Comparison of ENCODE assay signal across 8 cellular contexts in genomic region chr7:108570146-108570755, GRCh38. TPM values are rescaled to one million over a fixed set of nuclear protein-coding genes. Genes with fewer than 3 reads are reported as not detected.
A peak's percentile ranks its signal among the peaks of the same experiment; 100 is the strongest.
DNase-seq lines count a peak whose midpoint lies in the region; ATAC-seq, FAIRE-seq and TF ChIP-seq lines count a peak whose summit lies in the region.

No MANE protein-coding gene starts in this region.

- no peaks in the 10 kb centered on the region for H3K27me3 ChIP-seq in endothelial cell of umbilical vein (ENCODE audit: control insufficient read depth in 2 of 2, insufficient read depth in 2 of 2, low read length in 2 of 2)

- H3K36me3 ChIP-seq in endothelial cell of umbilical vein (ENCODE audit: control insufficient read depth in 2 of 2, extremely low read depth in 1 of 2, insufficient read depth in 2 of 2, low read length in 2 of 2) = peaks cover 3 to 5% of the 10 kb centered on the region in 2 experiments

- H3K4me3 Mint-ChIP-seq in activated CD8-positive, alpha-beta T cell treated with anti-CD3 and anti-CD28 coated beads for 36 hours = peak overlapping the region; percentile 99
- H3K4me3 Mint-ChIP-seq in stimulated activated effector memory CD8-positive, alpha-beta T cell treated with anti-CD3 and anti-CD28 coated beads, Interleukin-12 subunit alpha, Interleukin-12 subunit beta, amount 100 ng/mL, for 72 hours = peak overlapping the region; percentile 95

- peak overlapping the region; percentile 94 for H3K4me2 ChIP-seq in endothelial cell of umbilical vein (ENCODE audit: insufficient read depth, low read length)

- H3K9me1 ChIP-seq in endothelial cell of umbilical vein (replicated peaks; ENCODE audit: control insufficient read depth, extremely low read depth, insufficient read depth, low read length) = no peaks in the 10 kb centered on the region

- H3K9me3 ChIP-seq in endothelial cell of umbilical vein (replicated peaks; ENCODE audit: control insufficient read depth, insufficient read depth, low read length) = no peaks in the 10 kb centered on the region

- POLR2A ChIA-PET in activated CD8-positive, alpha-beta T cell treated with anti-CD3 and anti-CD28 coated beads for 36 hours (lab: Charles Lee) = interaction anchor here (0.7 to 2.4 kb wide), 9 partner anchors 22 to 741 kb away, joined by 3 to 17 read pairs (median 3); partner anchors contain the start of gene PNPLA8
- POLR2A ChIA-PET in endothelial cell of umbilical vein (lab: Charles Lee) = interaction anchor here (1.7 kb wide), 1 partner anchor 45 kb away, joined by 9 read pairs; the partner anchor contains the start of gene PNPLA8

- peak overlapping the region; percentile 91 for H3K9ac ChIP-seq in endothelial cell of umbilical vein (replicated peaks; ENCODE audit: extremely low read depth, insufficient read depth, low read length)

- no peak for DNase-seq in GM18507 (ENCODE audit: extremely low spot score, insufficient read length, low read depth)
- peak; percentile 26 for DNase-seq in NCI-H345 treated with DMSO at 0.1 percent for 48 hours (lab: John Stamatoyannopoulos, UW; ENCODE audit: unreplicated experiment)
- DNase-seq in activated CD8-positive, alpha-beta T cell treated with anti-CD3 and anti-CD28 coated beads for 36 hours = peak; percentile 64
- DNase-seq in endothelial cell of umbilical vein (ENCODE audit: low read depth, low spot score) = peak; percentile 69
- DNase-seq in mucosa of gallbladder (ENCODE audit: low spot score) = peak; percentile 38
- peak; percentile 24 to 77 for DNase-seq in stimulated activated effector memory CD8-positive, alpha-beta T cell treated with anti-CD3 and anti-CD28 coated beads, Interleukin-12 subunit alpha, Interleukin-12 subunit beta, amount 100 ng/mL, for 72 hours (ENCODE audit: low spot score in 2 of 2)

- intact Hi-C loops in activated CD8-positive, alpha-beta T cell treated with anti-CD3 and anti-CD28 coated beads for 36 hours (cut with micrococcal nuclease) = no loop called here
- intact Hi-C loops in endothelial cell of umbilical vein (cut with micrococcal nuclease) = no loop called here

- peak overlapping the region; percentile 99 for H3K27ac Mint-ChIP-seq in activated CD8-positive, alpha-beta T cell treated with anti-CD3 and anti-CD28 coated beads for 36 hours
- peak overlapping the region; percentile 100 for H3K27ac Mint-ChIP-seq in stimulated activated effector memory CD8-positive, alpha-beta T cell treated with anti-CD3 and anti-CD28 coated beads, Interleukin-12 subunit alpha, Interleukin-12 subunit beta, amount 100 ng/mL, for 72 hours

- TF ChIP-seq POLR2A in endothelial cell of umbilical vein (IDR thresholded peaks at IDR 0.05; ENCODE audit: low read depth, low read length) = no peak

- peaks cover 37% of the 10 kb centered on the region for H3K4me1 ChIP-seq in endothelial cell of umbilical vein (ENCODE audit: control insufficient read depth, extremely low read depth, insufficient read depth, low read length)

- CTCF ChIA-PET in activated CD8-positive, alpha-beta T cell treated with anti-CD3 and anti-CD28 coated beads for 36 hours (lab: Charles Lee) = interaction anchor here (1.0 to 1.1 kb wide), 2 partner anchors 10 to 44 kb away, joined by 3 to 4 read pairs; partner anchors contain the start of gene PNPLA8
- CTCF ChIA-PET in endothelial cell of umbilical vein (lab: Charles Lee) = no interaction called here

- H3K79me2 ChIP-seq in endothelial cell of umbilical vein (ENCODE audit: control insufficient read depth, insufficient read depth, low read length) = peaks cover 26% of the 10 kb centered on the region

- peak; percentile 72 for FAIRE-seq in GM18507 (lab: Jason Lieb, UNC)
- FAIRE-seq in endothelial cell of umbilical vein (lab: Jason Lieb, UNC) = peak; percentile 54

- peak; percentile 26 for ATAC-seq in HG03045 (IDR thresholded peaks at IDR 0.05; ENCODE audit: unreplicated experiment)
- ATAC-seq in activated CD8-positive, alpha-beta T cell treated with anti-CD3 and anti-CD28 coated beads for 36 hours = peak; percentile 5
- ATAC-seq in stimulated activated effector memory CD8-positive, alpha-beta T cell treated with anti-CD3 and anti-CD28 coated beads, Interleukin-12 subunit alpha, Interleukin-12 subunit beta, amount 100 ng/mL, for 72 hours = peak; percentile 24

- H3K36me3 Mint-ChIP-seq in activated CD8-positive, alpha-beta T cell treated with anti-CD3 and anti-CD28 coated beads for 36 hours (ENCODE audit: low read depth) = peaks cover 41% of the 10 kb centered on the region
- peaks cover 75% of the 10 kb centered on the region for H3K36me3 Mint-ChIP-seq in stimulated activated effector memory CD8-positive, alpha-beta T cell treated with anti-CD3 and anti-CD28 coated beads, Interleukin-12 subunit alpha, Interleukin-12 subunit beta, amount 100 ng/mL, for 72 hours

- no peaks in the 10 kb centered on the region for H3K9me3 Mint-ChIP-seq in activated CD8-positive, alpha-beta T cell treated with anti-CD3 and anti-CD28 coated beads for 36 hours
- no peaks in the 10 kb centered on the region for H3K9me3 Mint-ChIP-seq in stimulated activated effector memory CD8-positive, alpha-beta T cell treated with anti-CD3 and anti-CD28 coated beads, Interleukin-12 subunit alpha, Interleukin-12 subunit beta, amount 100 ng/mL, for 72 hours

- no peak for TF ChIP-seq CTCF in 22Rv1 (IDR thresholded peaks at IDR 0.05)
- TF ChIP-seq CTCF in activated CD8-positive, alpha-beta T cell treated with anti-CD3 and anti-CD28 coated beads for 36 hours (IDR thresholded peaks at IDR 0.05) = no peak
- no peak for TF ChIP-seq CTCF in endothelial cell of umbilical vein (IDR thresholded peaks at IDR 0.05; ENCODE audit: extremely low read depth in 1 of 2, insufficient read depth in 1 of 2, low read depth in 1 of 2, low read length in 2 of 2)

- H4K20me1 ChIP-seq in endothelial cell of umbilical vein (replicated peaks; ENCODE audit: control insufficient read depth, extremely low read depth, insufficient read depth, low read length) = no peaks in the 10 kb centered on the region

- dilution Hi-C loops in endothelial cell of umbilical vein (cut with MboI; ENCODE audit: extremely low pct_ligation_motif_present, low sequenced_read_pairs) = no loop called here

- peak overlapping the region; percentile 63 to 99 (median 79) for H3K4me3 ChIP-seq in endothelial cell of umbilical vein (replicated peaks in 1 of 3; ENCODE audit: insufficient read depth in 1 of 3, low read depth in 1 of 3, low read length in 3 of 3)

- H3K27ac ChIP-seq in 22Rv1 (peak overlapping the region; percentile 93), endothelial cell of umbilical vein (ENCODE audit: insufficient read depth, low read depth, low read length) (peak overlapping the region; percentile 72)

- H2AFZ ChIP-seq in endothelial cell of umbilical vein (ENCODE audit: low read depth, low read length) = peak overlapping the region; percentile 69

- no peaks in the 10 kb centered on the region for H3K27me3 Mint-ChIP-seq in activated CD8-positive, alpha-beta T cell treated with anti-CD3 and anti-CD28 coated beads for 36 hours

- peaks cover 45% of the 10 kb centered on the region for H3K4me1 Mint-ChIP-seq in activated CD8-positive, alpha-beta T cell treated with anti-CD3 and anti-CD28 coated beads for 36 hours (ENCODE audit: low read depth)
- H3K4me1 Mint-ChIP-seq in stimulated activated effector memory CD8-positive, alpha-beta T cell treated with anti-CD3 and anti-CD28 coated beads, Interleukin-12 subunit alpha, Interleukin-12 subunit beta, amount 100 ng/mL, for 72 hours = peaks cover 42% of the 10 kb centered on the region

- no TSS peak for BruUV-seq in endothelial cell of umbilical vein (replicated peaks; lab: Mats Ljungman, UMichigan)

TF ChIP-seq in endothelial cell of umbilical vein, 7 proteins besides CTCF, POLR2A, EP300 and RAD21 (continues in another document):
- no peak for TF ChIP-seq FOS (IDR thresholded peaks at IDR 0.05; ENCODE audit: borderline replicate concordance, insufficient read depth, low read length)
- no peak for TF ChIP-seq JUN (IDR thresholded peaks at IDR 0.05; ENCODE audit: borderline replicate concordance, insufficient read depth, insufficient read length, low read depth)

RNA-seq across cellular contexts. Expression of gene DNAJB9, which starts 0.6 kb away (rescaled TPM):
- total RNA-seq in activated CD8-positive, alpha-beta T cell treated with anti-CD3 and anti-CD28 coated beads for 36 hours = 10 to 100 TPM in 1 of 2 experiments, 1 to 10 TPM in 1; 6.5 to 11.6 TPM
- total RNA-seq in endothelial cell of umbilical vein (11.9 and 13.4 TPM in 2 replicates), mucosa of gallbladder (31.3 TPM)
- polyA plus RNA-seq in endothelial cell of umbilical vein = 4.7 and 11.7 TPM in 2 replicates
- 6.8 TPM in 2 replicates for polyA plus RNA-seq in endothelial cell of umbilical vein (2011; cell fraction: cytosol; rRNA removed)
- polyA plus RNA-seq in endothelial cell of umbilical vein (2011; cell fraction: nucleus; rRNA removed) = 4.7 and 4.8 TPM in 2 replicates
- 14.2 and 21.8 TPM in 2 replicates for polyA plus RNA-seq in endothelial cell of umbilical vein (2012)
- polyA minus RNA-seq in endothelial cell of umbilical vein = 4.5 and 5.2 TPM in 2 replicates
- 5.3 TPM for polyA minus RNA-seq in endothelial cell of umbilical vein (2011; cell fraction: cytosol; rRNA and poly(A)+ RNA removed)
- 10.1 and 18.6 TPM in 2 replicates for polyA minus RNA-seq in endothelial cell of umbilical vein (2011; cell fraction: nucleus; rRNA and poly(A)+ RNA removed)

RNA-seq across cellular contexts. Expression of gene THAP5, which starts 0.7 kb away (rescaled TPM):
- total RNA-seq in activated CD8-positive, alpha-beta T cell treated with anti-CD3 and anti-CD28 coated beads for 36 hours = 10 to 100 TPM; 26.5 to 28.8 TPM
- total RNA-seq in endothelial cell of umbilical vein = 14.1 and 17.0 TPM in 2 replicates
- 1.5 and 2.5 TPM in 2 replicates for polyA plus RNA-seq in endothelial cell of umbilical vein
- 2.8 and 3.4 TPM in 2 replicates for polyA plus RNA-seq in endothelial cell of umbilical vein (2011; cell fraction: cytosol; rRNA removed)
- 3.2 and 4.2 TPM in 2 replicates for polyA plus RNA-seq in endothelial cell of umbilical vein (2011; cell fraction: nucleus; rRNA removed)
- 5.6 and 8.6 TPM in 2 replicates for polyA plus RNA-seq in endothelial cell of umbilical vein (2012)
- polyA minus RNA-seq in endothelial cell of umbilical vein = 3.1 and 4.0 TPM in 2 replicates
- 13.2 TPM for polyA minus RNA-seq in endothelial cell of umbilical vein (2011; cell fraction: cytosol; rRNA and poly(A)+ RNA removed)
- 9.8 and 10.7 TPM in 2 replicates for polyA minus RNA-seq in endothelial cell of umbilical vein (2011; cell fraction: nucleus; rRNA and poly(A)+ RNA removed)
- total RNA-seq in mucosa of gallbladder = 23.2 TPM

RNA-seq across cellular contexts. Expression of gene PNPLA8, which starts 44.3 kb away (rescaled TPM):
- 10 to 100 TPM; 19.2 to 21.4 TPM for total RNA-seq in activated CD8-positive, alpha-beta T cell treated with anti-CD3 and anti-CD28 coated beads for 36 hours
- total RNA-seq in endothelial cell of umbilical vein = 17.6 and 19.9 TPM in 2 replicates
- polyA plus RNA-seq in endothelial cell of umbilical vein = 4.2 and 5.9 TPM in 2 replicates
- 7.2 and 7.8 TPM in 2 replicates for polyA plus RNA-seq in endothelial cell of umbilical vein (2011; cell fraction: cytosol; rRNA removed)
- 7.1 and 9.5 TPM in 2 replicates for polyA plus RNA-seq in endothelial cell of umbilical vein (2011; cell fraction: nucleus; rRNA removed)
- polyA plus RNA-seq in endothelial cell of umbilical vein (2012) = 14.7 and 16.0 TPM in 2 replicates
- 13.2 and 16.9 TPM in 2 replicates for polyA minus RNA-seq in endothelial cell of umbilical vein
- polyA minus RNA-seq in endothelial cell of umbilical vein (2011; cell fraction: cytosol; rRNA and poly(A)+ RNA removed) = 20.1 TPM
- 15.5 and 32.2 TPM in 2 replicates for polyA minus RNA-seq in endothelial cell of umbilical vein (2011; cell fraction: nucleus; rRNA and poly(A)+ RNA removed)
- 22.6 TPM for total RNA-seq in mucosa of gallbladder
